ENCODE assay signal across 9 cellular contexts in genomic region chr7:130994378-130995115, GRCh38.
DNase-seq lines count a peak whose midpoint lies in the region; ATAC-seq and TF ChIP-seq lines count a peak whose summit lies in the region.
"Had no signal": no experiment of that assay in that cellular context is flagged by ENCODE, and none has a peak within 500 bp of the region (broad histone marks: within the 10 kb centered on the region; RNA-seq: fewer than 3 reads in every experiment).

No MANE protein-coding gene starts in this region.

- peak overlapping the region; percentile 21 for H3K4me3 Mint-ChIP-seq in central memory CD8-positive, alpha-beta T cell

- TF ChIP-seq CTCF in thyroid gland (IDR thresholded peaks at IDR 0.05), result no peak

- TF ChIP-seq POLR2A in thyroid gland (IDR thresholded peaks at IDR 0.05), result no peak

- peak overlapping the region; percentile 77 to 84 (median 79) for H3K27ac ChIP-seq in thyroid gland

- H3K9me3 ChIP-seq in thyroid gland, result no peaks in the 10 kb centered on the region

- peaks cover 75% of the 10 kb centered on the region for H3K4me1 Mint-ChIP-seq in central memory CD8-positive, alpha-beta T cell

- no peaks in the 10 kb centered on the region for H3K27me3 ChIP-seq in thyroid gland

- H3K36me3 ChIP-seq in thyroid gland, result no peaks in the 10 kb centered on the region

- no peak for ATAC-seq in central memory CD8-positive, alpha-beta T cell (replicated peaks; ENCODE audit: extremely low read depth, poor library complexity, severe bottlenecking)
- ATAC-seq in GM19467 (IDR thresholded peaks at IDR 0.05; ENCODE audit: unreplicated experiment), result no peak
- no peak for ATAC-seq in GM19351 (IDR thresholded peaks at IDR 0.05; ENCODE audit: unreplicated experiment)

- H3K9me3 Mint-ChIP-seq in central memory CD8-positive, alpha-beta T cell, result no peaks in the 10 kb centered on the region

- H3K4me3 ChIP-seq in thyroid gland (replicated peaks in 1 of 3), result no peak overlapping the region

- WGBS in thyroid gland, 2 donors, result 48 to 58% methylated on average over 13 of the region's 13 CpGs

- peaks cover 88 to 89% of the 10 kb centered on the region in 2 donors for H3K4me1 ChIP-seq in thyroid gland

- H3K36me3 Mint-ChIP-seq in central memory CD8-positive, alpha-beta T cell (ENCODE audit: insufficient read depth), result peaks cover 47% of the 10 kb centered on the region

- no peaks in the 10 kb centered on the region for H3K27me3 Mint-ChIP-seq in central memory CD8-positive, alpha-beta T cell

- DNase-seq in activated CD8-positive, alpha-beta memory T cell treated with anti-CD3 and anti-CD28 coated beads, Interleukin-2, amount 50 U/mL, for 48 hours, result peak; percentile 55
- no peak for DNase-seq in activated CD8-positive, alpha-beta memory T cell treated with anti-CD3 and anti-CD28 coated beads, Interleukin-2, amount 50 U/mL, for 4 hours
- DNase-seq in central memory CD8-positive, alpha-beta T cell (ENCODE audit: low spot score in 2 of 2), result no peak
- DNase-seq in midbrain (lab: John Stamatoyannopoulos, UW) (peak; percentile 70), thyroid gland (peak; percentile 51 to 66), HuH-7 (ENCODE audit: low spot score) (no peak)
- DNase-seq: stimulated activated CD4-positive, alpha-beta T cell treated with anti-CD3 and anti-CD28 coated beads, Interleukin-4, amount 100 ng/mL, for 4 hours had no signal

- intact Hi-C loops in thyroid gland (cut with DNase I), result loop anchor here (10.0 kb wide), 1 partner anchor 90 kb away; no protein-coding TSS in a partner anchor

- peak overlapping the region; percentile 61 for H3K27ac Mint-ChIP-seq in central memory CD8-positive, alpha-beta T cell (ENCODE audit: low read depth)

Comparison
In these comparisons a context has a peak if more than half of its experiments do, and no peak if none do; other contexts are left out.
1. DNase-seq: peak in activated CD8-positive, alpha-beta memory T cell treated with anti-CD3 and anti-CD28 coated beads, Interleukin-2, amount 50 U/mL, for 48 hours (single experiment), midbrain (single experiment) and thyroid gland (2 of 2); none in activated CD8-positive, alpha-beta memory T cell treated with anti-CD3 and anti-CD28 coated beads, Interleukin-2, amount 50 U/mL, for 4 hours (single experiment), central memory CD8-positive, alpha-beta T cell (0 of 2) and HuH-7 (single experiment).